Comparison of ENCODE assay signal across 11 cellular contexts in genomic region chr9:73116030-73116429, GRCh38. TPM values are rescaled to one million over a fixed set of nuclear protein-coding genes. Genes with fewer than 3 reads are reported as not detected.
DNase-seq lines count a peak whose midpoint lies in the region; ATAC-seq and TF ChIP-seq lines count a peak whose summit lies in the region.
"Had no signal": no experiment of that assay in that cellular context is flagged by ENCODE, and none has a peak within 500 bp of the region (broad histone marks: within the 10 kb centered on the region; RNA-seq: fewer than 3 reads in every experiment).

No MANE protein-coding gene starts in this region.

- peaks cover 43% of the 10 kb centered on the region for H3K4me1 Mint-ChIP-seq in activated T-cell treated with anti-CD3 and anti-CD28 coated beads, Interleukin-2, amount 50 U/mL, for 4 hours (ENCODE audit: low read depth)
- peaks cover 33% of the 10 kb centered on the region for H3K4me1 Mint-ChIP-seq in chondrocyte (ENCODE audit: low read depth)
- H3K4me1 Mint-ChIP-seq: IgD-negative memory B cell had no signal

- no peaks in the 10 kb centered on the region for H3K27me3 ChIP-seq in tibial artery
- H3K27me3 ChIP-seq: pancreas had no signal

- no peaks in the 10 kb centered on the region for H3K36me3 Mint-ChIP-seq in activated T-cell treated with anti-CD3 and anti-CD28 coated beads, Interleukin-2, amount 50 U/mL, for 4 hours (ENCODE audit: insufficient read depth)
- no peaks in the 10 kb centered on the region for H3K36me3 Mint-ChIP-seq in chondrocyte (ENCODE audit: low read depth)
- H3K36me3 Mint-ChIP-seq: IgD-negative memory B cell had no signal

- TF ChIP-seq CTCF in chondrocyte (IDR thresholded peaks at IDR 0.05) (no peak), tibial artery (IDR thresholded peaks at IDR 0.05) (no peak)

- ATAC-seq in activated T-cell treated with anti-CD3 and anti-CD28 coated beads, Interleukin-2, amount 50 U/mL, for 4 hours = peak; percentile 97 to 99
- peak; percentile 96 for ATAC-seq in stimulated activated naive CD8-positive, alpha-beta T cell treated with anti-CD3 and anti-CD28 coated beads, Interleukin-15, Interleukin-2, amounts not matched to agents 100 U/mL and 50 U/mL, for 24 hours

- no peaks in the 10 kb centered on the region for H3K9me3 Mint-ChIP-seq in activated T-cell treated with anti-CD3 and anti-CD28 coated beads, Interleukin-2, amount 50 U/mL, for 4 hours
- no peaks in the 10 kb centered on the region for H3K9me3 Mint-ChIP-seq in chondrocyte (ENCODE audit: low read depth)
- H3K9me3 Mint-ChIP-seq: IgD-negative memory B cell had no signal

- no peaks in the 10 kb centered on the region for H3K4me1 ChIP-seq in tibial artery
- H3K4me1 ChIP-seq: pancreas had no signal

- intact Hi-C loops in tibial artery (cut with DNase I; ENCODE audit: low total_unique reads) = no loop called here

- no peaks in the 10 kb centered on the region for H3K36me3 ChIP-seq in tibial artery
- H3K36me3 ChIP-seq: pancreas had no signal

- peak overlapping the region in 1 of 2 donors; percentile 10 for H3K27ac ChIP-seq in tibial artery
- H3K27ac ChIP-seq: pancreas had no signal

- H3K27ac Mint-ChIP-seq in chondrocyte (ENCODE audit: unreplicated experiment) = peak overlapping the region; percentile 50

- no peaks in the 10 kb centered on the region for H3K9me3 ChIP-seq in tibial artery
- H3K9me3 ChIP-seq: pancreas had no signal

- no peak overlapping the region for H3K4me3 ChIP-seq in tibial artery
- H3K4me3 ChIP-seq: pancreas had no signal

- DNase-seq in activated T-cell treated with anti-CD3 and anti-CD28 coated beads, Interleukin-2, amount 50 U/mL, for 4 hours = no peak
- DNase-seq in activated T-cell treated with anti-CD3 and anti-CD28 coated beads for 4 hours (no peak), HPDE6-E6E7 (ENCODE audit: extremely low spot score) (peak; percentile 49), chondrocyte (ENCODE audit: low spot score) (no peak), tibial artery (no peak), NCI-H1417 treated with DMSO at 0.1 percent for 48 hours (lab: John Stamatoyannopoulos, UW) (no peak)
- DNase-seq in stimulated activated naive CD8-positive, alpha-beta T cell treated with anti-CD3 and anti-CD28 coated beads, Interleukin-15, Interleukin-2, amounts not matched to agents 100 U/mL and 50 U/mL, for 24 hours = no peak
- no peak for DNase-seq in stimulated activated CD4-positive, alpha-beta T cell treated with anti-CD3 and anti-CD28 coated beads, Interleukin-2, amount 100 ng/mL, for 24 hours
- DNase-seq: OCI-M1, pancreas had no signal

- no peak overlapping the region for H3K4me3 Mint-ChIP-seq in activated T-cell treated with anti-CD3 and anti-CD28 coated beads, Interleukin-2, amount 50 U/mL, for 4 hours
- H3K4me3 Mint-ChIP-seq in chondrocyte (ENCODE audit: unreplicated experiment) = no peak overlapping the region
- H3K4me3 Mint-ChIP-seq: IgD-negative memory B cell had no signal

- H3K27me3 Mint-ChIP-seq in activated T-cell treated with anti-CD3 and anti-CD28 coated beads, Interleukin-2, amount 50 U/mL, for 4 hours (ENCODE audit: low read depth) = no peaks in the 10 kb centered on the region
- H3K27me3 Mint-ChIP-seq in chondrocyte (ENCODE audit: low read depth) = no peaks in the 10 kb centered on the region

RNA-seq across cellular contexts. Expression of gene ANXA1, which starts 35.6 kb away (rescaled TPM):
- 10 to 100 TPM; 41.2 to 82.7 (median 55.9) TPM for total RNA-seq in activated T-cell treated with anti-CD3 and anti-CD28 coated beads, Interleukin-2, amount 50 U/mL, for 4 hours
- total RNA-seq in chondrocyte = 294 to 376 TPM (median 369 TPM) in 3 replicates
